17 cellular contexts compared by ENCODE assay signal in the genomic region with DNA sequence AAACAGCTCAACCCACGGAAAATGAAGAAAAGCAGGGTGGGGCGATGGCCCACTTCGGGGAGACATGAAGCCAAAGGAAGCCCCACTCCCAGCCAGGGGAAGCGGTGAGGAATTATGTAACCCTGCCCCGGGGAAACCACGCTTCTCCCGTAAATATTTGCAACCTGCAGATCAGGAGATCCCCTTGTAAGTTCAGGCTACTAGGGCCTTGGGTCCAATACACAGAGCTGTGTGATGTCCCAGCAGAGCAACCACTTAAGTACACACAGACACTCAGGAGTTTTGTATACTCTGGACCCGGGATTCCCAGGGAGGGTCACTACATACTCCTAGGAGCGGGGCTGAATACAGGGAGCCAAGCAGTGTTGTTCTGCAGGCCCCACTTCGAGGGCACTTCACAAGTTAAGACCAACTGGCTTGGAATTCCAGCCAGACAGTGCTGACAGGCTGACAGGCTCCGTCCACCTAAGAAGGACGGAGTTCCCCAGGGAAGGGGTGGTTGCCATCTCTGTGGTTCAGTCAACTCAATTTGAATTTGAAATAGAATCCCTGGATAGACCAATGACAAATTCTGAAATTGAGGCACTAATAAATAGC.
"Had no signal": no experiment of that assay in that cellular context is flagged by ENCODE, and none has a peak within 500 bp of the region (broad histone marks: within the 10 kb centered on the region; RNA-seq: fewer than 3 reads in every experiment).

No MANE protein-coding gene starts in this region.

- H3K4me3 ChIP-seq: heart left ventricle, ovary, tibial artery, upper lobe of left lung, vagina had no signal

- ATAC-seq: naive thymus-derived CD4-positive, alpha-beta T cell; stimulated activated effector memory CD8-positive, alpha-beta T cell treated with anti-CD3 and anti-CD28 coated beads, Interleukin-12 subunit alpha, Interleukin-12 subunit beta, amount 100 ng/mL, for 72 hours had no signal

- H3K36me3 ChIP-seq: heart left ventricle, neutrophil, ovary, tibial artery, upper lobe of left lung, vagina had no signal

- H3K27me3 ChIP-seq: heart left ventricle, neutrophil, ovary, tibial artery, upper lobe of left lung, vagina had no signal

- H3K27ac ChIP-seq: heart left ventricle, neutrophil, ovary, tibial artery, upper lobe of left lung, vagina had no signal

- DNase-seq: cerebellar nuclear complex; dermis blood vessel endothelial cell; erythroblast; foreskin melanocyte; heart left ventricle; hippocampal formation; mesendoderm; naive thymus-derived CD4-positive, alpha-beta T cell; ovary; right cardiac atrium; stimulated activated CD4-positive, alpha-beta T cell treated with anti-CD3 and anti-CD28 coated beads, Interleukin-4, amount 100 ng/mL, for 1 hour; stimulated activated CD8-positive, alpha-beta memory T cell treated with anti-CD3 and anti-CD28 coated beads, Interleukin-4, amount 100 ng/mL, for 48 hours; tibial artery had no signal

- H3K4me1 ChIP-seq: tibial artery, upper lobe of left lung had no signal

- H3K9me3 ChIP-seq: heart left ventricle, neutrophil, ovary, tibial artery, upper lobe of left lung, vagina had no signal
